ENCODE assay signal across 8 cellular contexts in the genomic region with DNA sequence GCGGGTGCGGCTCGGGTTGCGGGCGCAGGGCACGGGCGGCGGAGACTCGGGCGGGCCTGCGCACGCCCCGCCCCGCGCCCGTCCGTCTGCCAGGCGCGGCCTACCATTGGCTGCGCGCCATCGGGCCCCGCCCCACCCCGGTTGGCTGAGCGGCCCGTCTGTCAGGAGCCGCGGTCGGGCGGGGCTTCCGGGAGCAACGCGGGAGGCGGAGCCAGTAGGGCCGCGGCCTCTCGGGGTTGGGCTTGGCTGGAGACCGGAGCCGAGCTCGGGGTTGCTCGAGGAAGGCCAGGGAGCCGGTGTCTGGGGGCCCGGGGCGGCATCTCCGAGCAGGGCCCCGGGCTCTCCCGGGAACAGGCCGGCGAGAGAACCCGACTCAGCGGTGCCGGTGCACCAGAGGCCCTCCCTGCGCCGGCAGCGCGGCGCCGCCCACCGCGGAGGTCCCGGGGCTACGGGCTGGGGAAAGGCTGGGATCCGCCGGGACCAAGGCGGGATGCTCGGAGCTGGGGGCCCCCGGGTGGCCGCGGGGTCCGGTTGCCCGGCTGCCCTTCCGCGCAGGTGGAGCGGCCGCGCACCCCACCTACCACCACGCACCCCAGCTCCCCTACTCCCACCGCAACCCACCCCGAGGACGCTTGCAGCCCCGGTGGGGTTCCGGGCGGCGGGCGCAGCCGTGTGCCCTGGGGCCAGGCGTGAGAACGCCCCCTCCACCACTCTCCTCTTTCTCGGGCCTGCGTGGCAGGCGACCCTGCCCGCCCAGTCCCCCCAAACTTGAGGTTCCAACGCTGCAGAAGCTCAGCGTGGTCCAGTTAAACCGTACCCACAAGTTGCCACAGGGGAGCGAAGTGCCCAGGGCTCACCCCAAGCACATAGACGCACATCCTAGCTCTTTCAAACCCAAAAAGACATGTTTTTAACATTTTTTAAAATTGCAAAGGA. TPM values are rescaled to one million over a fixed set of nuclear protein-coding genes. Genes with fewer than 3 reads are reported as not detected.
DNase-seq lines count a peak whose midpoint lies in the region; ATAC-seq and TF ChIP-seq lines count a peak whose summit lies in the region.

A gene (minus strand): TSS at position 58 of the 936 bp plus-strand sequence.

- DNase-seq in CD4-positive, alpha-beta T cell, result peak; percentile 89 to 97 (median 95)
- peak; percentile 63 for DNase-seq in HS-27A (ENCODE audit: low read depth)
- DNase-seq in NK-92 treated with Interleukin-12 subunit alpha and Interleukin-12 subunit beta, amount 100 ng/mL, for 24 hours (lab: John Stamatoyannopoulos, UW), result peak; percentile 89
- peak; percentile 97 for DNase-seq in activated CD8-positive, alpha-beta memory T cell treated with anti-CD3 and anti-CD28 coated beads for 24 hours
- peak; percentile 91 for DNase-seq in effector CD8-positive, alpha-beta T cell (lab: John Stamatoyannopoulos, UW)
- DNase-seq in memory B cell (ENCODE audit: low spot score in 2 of 2), result peak; percentile 93 to 98
- DNase-seq in stimulated activated CD8-positive, alpha-beta memory T cell treated with anti-CD3 and anti-CD28 coated beads, Interleukin-12 subunit alpha, Interleukin-12 subunit beta, amount 100 ng/mL, for 1 hour (ENCODE audit: low read depth), result peak; percentile 93

- peak; percentile 90 for ATAC-seq in CD4-positive, alpha-beta T cell (ENCODE audit: poor library complexity)
- peak; percentile 74 for ATAC-seq in GM19463 (IDR thresholded peaks at IDR 0.05; ENCODE audit: unreplicated experiment)
- peak; percentile 74 for ATAC-seq in memory B cell (ENCODE audit: low read depth)

- TF ChIP-seq CTCF in CD4-positive, alpha-beta T cell (IDR thresholded peaks at IDR 0.05), result no peak

- H3K27me3 ChIP-seq in CD4-positive, alpha-beta T cell (ENCODE audit: control insufficient read depth, insufficient read depth, low read length), result no peaks in the 10 kb centered on the region

- peaks cover 16% of the 10 kb centered on the region for H3K4me1 Mint-ChIP-seq in CD4-positive, alpha-beta T cell (ENCODE audit: low read depth)
- peaks cover 19% of the 10 kb centered on the region for H3K4me1 Mint-ChIP-seq in memory B cell

- CTCF ChIA-PET in CD4-positive, alpha-beta T cell (lab: Charles Lee), result interaction anchor here (1.1 to 1.2 kb wide), 2 partner anchors 19 to 187 kb away, joined by 3 read pairs; no protein-coding TSS in a partner anchor

- H3K36me3 Mint-ChIP-seq in CD4-positive, alpha-beta T cell (ENCODE audit: low read depth), result peaks cover 13% of the 10 kb centered on the region
- peaks cover 4% of the 10 kb centered on the region for H3K36me3 Mint-ChIP-seq in memory B cell

- H3K27ac Mint-ChIP-seq in CD4-positive, alpha-beta T cell, result peak within 1 kb of the TSS; percentile 93
- H3K27ac Mint-ChIP-seq in memory B cell, result peak within 1 kb of the TSS; percentile 94

- peak within 1 kb of the TSS; percentile 98 for H3K4me3 Mint-ChIP-seq in CD4-positive, alpha-beta T cell
- peak within 1 kb of the TSS; percentile 93 for H3K4me3 Mint-ChIP-seq in memory B cell

- H3K27me3 Mint-ChIP-seq in CD4-positive, alpha-beta T cell, result no peaks in the 10 kb centered on the region
- no peaks in the 10 kb centered on the region for H3K27me3 Mint-ChIP-seq in memory B cell

- intact Hi-C loops in CD4-positive, alpha-beta T cell (cut with DNase I, micrococcal nuclease), result loop anchor here (1.0 to 5.0 kb wide), 5 partner anchors 17 to 262 kb away; a partner anchor contains a TSS

- H3K9me3 ChIP-seq in CD4-positive, alpha-beta T cell (ENCODE audit: control insufficient read depth, low read length), result no peaks in the 10 kb centered on the region

- H3K9me3 Mint-ChIP-seq in CD4-positive, alpha-beta T cell, result no peaks in the 10 kb centered on the region
- no peaks in the 10 kb centered on the region for H3K9me3 Mint-ChIP-seq in memory B cell

- POLR2A ChIA-PET in CD4-positive, alpha-beta T cell (lab: Charles Lee), result interaction anchor here (0.6 to 3.3 kb wide), 15 partner anchors 17 to 329 kb away, joined by 3 to 24 read pairs (median 6); a partner anchor contains a TSS

- peak within 1 kb of the TSS; percentile 73 for H3K27ac ChIP-seq in CD4-positive, alpha-beta T cell (ENCODE audit: low read depth, low read length)

RNA-seq across cellular contexts. Expression of the gene that starts here (rescaled TPM):
- total RNA-seq in CD4-positive, alpha-beta T cell, result 10 to 100 TPM; 23.7 to 23.9 TPM

Comparison
In these comparisons a context has a peak if more than half of its experiments do, and no peak if none do; other contexts are left out.
1. Peak in every context shown above with its lines: DNase-seq, ATAC-seq and H3K27ac ChIP-seq.